In genomic region chr16:31213877-31214704, GRCh38 we compare ENCODE assay signal across 8 cellular contexts. TPM values are rescaled to one million over a fixed set of nuclear protein-coding genes. Genes with fewer than 3 reads are reported as not detected.
DNase-seq lines count a peak whose midpoint lies in the region; ATAC-seq and TF ChIP-seq lines count a peak whose summit lies in the region.

Gene TRIM72, plus strand, starts transcription at chr16:31214119. Its CDS starts 620 bp downstream, at chr16:31214739.

- no peak for TF ChIP-seq EP300 in stomach (IDR thresholded peaks at IDR 0.05)

- H3K4me1 ChIP-seq in HUES6 (ENCODE audit: control insufficient read depth, insufficient read depth, low read length) = peaks cover 26% of the 10 kb centered on the region
- peaks cover 9% of the 10 kb centered on the region; the same call in 1 of the 2 replicates for H3K4me1 ChIP-seq in iPS-20b (ENCODE audit: insufficient read depth, low read length)
- peaks cover 25 to 30% (median 28%) of the 10 kb centered on the region in 4 donors for H3K4me1 ChIP-seq in stomach

- no peak within 1 kb of the TSS for H3K27ac ChIP-seq in HUES6 (ENCODE audit: low read depth, low read length)
- H3K27ac ChIP-seq in iPS-20b (ENCODE audit: low read length) = no peak within 1 kb of the TSS
- H3K27ac ChIP-seq in stomach = no peak within 1 kb of the TSS

- H3K9ac ChIP-seq in HUES6 (ENCODE audit: low read length) (peak within 1 kb of the TSS; percentile 14), iPS-20b (ENCODE audit: low read depth, low read length) (peak within 1 kb of the TSS; percentile 65; the same call in 1 of the 2 replicates)

- no peak for ATAC-seq in GM19023 (IDR thresholded peaks at IDR 0.05; ENCODE audit: unreplicated experiment)

- H3K36me3 ChIP-seq in HUES6 (ENCODE audit: control insufficient read depth, insufficient read depth, low read length) (no peaks in the 10 kb centered on the region), iPS-20b (ENCODE audit: insufficient read depth, low read depth, low read length) (no peaks in the 10 kb centered on the region), stomach (no peaks in the 10 kb centered on the region)

- H3K4me3 ChIP-seq in HUES6 (ENCODE audit: low read depth, low read length) (peak within 1 kb of the TSS; percentile 61), astrocyte of the cerebellum (ENCODE audit: low read depth, low read length) (peak within 1 kb of the TSS; percentile 41), iPS-20b (ENCODE audit: low read length) (peak within 1 kb of the TSS; percentile 66), stomach (peak within 1 kb of the TSS; percentile 39 to 61 (median 46))

- WGBS in stomach, 5 donors = 64 to 83% (median 78%) methylated on average over 12 to 25 of the region's 25 CpGs

- H3K9me3 ChIP-seq in HUES6 (ENCODE audit: control insufficient read depth, insufficient read depth, low read depth, low read length) = no peaks in the 10 kb centered on the region
- no peaks in the 10 kb centered on the region for H3K9me3 ChIP-seq in iPS-20b (ENCODE audit: insufficient read depth, low read depth, low read length)
- no peaks in the 10 kb centered on the region for H3K9me3 ChIP-seq in stomach

- peaks cover 62% of the 10 kb centered on the region for H3K27me3 ChIP-seq in HUES6 (ENCODE audit: control insufficient read depth, insufficient read depth, low read length)
- H3K27me3 ChIP-seq in iPS-20b (ENCODE audit: insufficient read depth, low read length) = peaks cover 65% of the 10 kb centered on the region
- H3K27me3 ChIP-seq in stomach = peaks cover 4 to 64% (median 45%) of the 10 kb centered on the region in 3 donors

- TF ChIP-seq POLR2A in stomach (IDR thresholded peaks at IDR 0.05) = no peak

- no peak for TF ChIP-seq CTCF in astrocyte of the cerebellum (IDR thresholded peaks at IDR 0.05; ENCODE audit: low read depth, low read length, missing control alignments)
- TF ChIP-seq CTCF in stomach (IDR thresholded peaks at IDR 0.05) = no peak

- in situ Hi-C loops in astrocyte of the cerebellum (cut with HindIII; ENCODE audit: low sequenced_read_pairs) = no loop called here

- intact Hi-C loops in stomach (cut with DNase I; ENCODE audit: low total_unique reads) = no loop called here

- no peak for DNase-seq in astrocyte of the cerebellum (ENCODE audit: low read depth)
- DNase-seq in stomach = no peak
- DNase-seq in COLO829 (ENCODE audit: low spot score) = no peak
- DNase-seq in DMS 273 (lab: John Stamatoyannopoulos, UW; ENCODE audit: unreplicated experiment) = no peak
- DNase-seq in activated CD4-positive, alpha-beta T cell treated with anti-CD3 and anti-CD28 coated beads, Interleukin-2, amount 50 U/mL, for 48 hours = no peak

RNA-seq across cellular contexts. Expression of gene TRIM72, which starts in this region (rescaled TPM):
- under 1 TPM in 1 of 5 donors, not detected in 4; under 0.01 TPM for total RNA-seq in stomach
- under 1 TPM in 2 of 3 donors, not detected in 1; 0.10 to 0.15 TPM for polyA plus RNA-seq in stomach
